8 cellular contexts compared by ENCODE assay signal in the genomic region with DNA sequence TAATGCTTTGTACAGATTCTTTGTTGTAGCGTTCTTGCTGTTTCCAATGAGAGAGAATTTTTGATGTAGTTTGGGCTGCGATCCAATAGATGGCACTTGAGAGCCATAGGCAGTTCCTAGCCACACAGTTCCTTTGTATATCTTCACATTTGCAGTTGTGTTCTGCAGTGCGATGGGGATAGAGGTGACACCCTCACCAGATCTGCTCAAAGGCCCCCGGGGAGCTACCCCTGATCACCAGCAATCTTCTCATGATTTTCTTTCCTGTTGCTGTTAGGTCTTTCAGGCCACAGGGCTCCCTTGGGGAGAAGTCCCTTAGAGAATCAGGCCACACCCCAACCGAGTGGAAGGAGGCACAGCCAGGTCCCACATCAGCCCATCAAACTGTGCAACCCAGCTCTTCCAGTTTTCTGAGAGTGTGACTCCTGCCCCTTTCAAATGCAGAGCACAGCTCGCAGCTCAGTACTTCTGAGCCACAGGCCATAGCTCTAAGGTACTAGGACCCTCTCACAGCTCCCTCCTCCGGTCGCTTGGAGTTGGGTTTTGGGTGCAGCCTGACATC.
DNase-seq lines count a peak whose midpoint lies in the region; ATAC-seq lines count a peak whose summit lies in the region.

No MANE protein-coding gene starts in this region.

- H3K4me3 ChIP-seq in H7 (ENCODE audit: insufficient read depth, low read depth, low read length) (peak overlapping the region; percentile 0; the same call in 1 of the 2 replicates), MG63 (no peak overlapping the region)

- ATAC-seq in HG03571 (IDR thresholded peaks at IDR 0.05; ENCODE audit: unreplicated experiment) = no peak

- DNase-seq in SIG-M5 treated with dmso at 0.1 percent for 504 hours (lab: John Stamatoyannopoulos, UW; ENCODE audit: unreplicated experiment) (peak; percentile 52), SIG-M5 (lab: John Stamatoyannopoulos, UW) (no peak), H7 (no peak), Kasumi-1 (lab: John Stamatoyannopoulos, UW) (peak; percentile 68 to 81), SW480 (ENCODE audit: low spot score) (peak; percentile 53), iPS-NIHi11 (ENCODE audit: low spot score) (peak; percentile 53), MG63 (no peak)

- H3K27me3 ChIP-seq in H7 (ENCODE audit: control insufficient read depth, insufficient read depth, low read length) (no peaks in the 10 kb centered on the region), MG63 (no peaks in the 10 kb centered on the region)

- no peaks in the 10 kb centered on the region for H3K9me3 ChIP-seq in MG63

- no peaks in the 10 kb centered on the region for H3K36me3 ChIP-seq in H7 (replicated peaks; ENCODE audit: control insufficient read depth, insufficient read depth, low read length)
- no peaks in the 10 kb centered on the region for H3K36me3 ChIP-seq in MG63

Comparison
In these comparisons a context has a peak if more than half of its experiments do, and no peak if none do; other contexts are left out.
1. DNase-seq: peak in SIG-M5 treated with dmso at 0.1 percent for 504 hours (single experiment), Kasumi-1 (2 of 2), SW480 (single experiment) and iPS-NIHi11 (single experiment); none in SIG-M5 (single experiment), H7 (single experiment) and MG63 (single experiment).